In the genomic region with DNA sequence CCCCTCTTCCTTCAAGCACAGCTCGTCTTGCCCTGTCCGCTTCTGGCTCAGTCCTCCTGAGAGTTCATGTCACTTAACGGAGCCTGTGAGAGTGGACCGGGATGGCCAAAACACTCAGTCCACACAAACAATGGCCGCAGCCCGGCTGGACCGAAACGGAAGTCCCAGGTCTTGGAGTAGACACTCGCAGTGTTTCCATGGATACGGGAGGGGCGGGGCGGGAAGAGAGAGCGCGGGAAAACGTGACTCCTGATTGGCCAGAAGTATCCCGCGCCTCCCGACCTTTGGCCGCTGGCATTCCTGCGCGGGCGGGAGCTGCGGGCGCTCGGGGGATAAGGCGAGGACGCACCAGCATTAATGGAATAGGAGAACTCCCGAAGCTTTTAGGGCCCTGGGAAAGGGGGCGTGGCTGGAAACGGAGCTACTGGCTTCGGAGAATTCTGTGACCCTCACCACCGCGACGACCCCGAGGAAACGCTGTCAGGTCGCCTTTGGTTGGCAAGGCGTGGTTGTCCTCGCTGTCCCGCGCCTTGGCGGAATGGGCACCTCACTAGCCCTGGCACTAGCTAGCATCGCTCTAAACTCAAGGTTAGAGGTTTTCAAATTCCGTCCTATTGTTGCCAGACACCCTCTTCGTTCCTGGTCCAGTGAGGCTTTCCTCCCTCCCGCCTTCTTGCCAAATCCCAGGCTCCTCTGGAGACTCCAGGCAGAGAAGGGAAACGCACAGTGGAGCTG, we compare ENCODE assay signal across 1 cellular context.
TF ChIP-seq lines count a peak whose summit lies in the region.

A gene with protein sequence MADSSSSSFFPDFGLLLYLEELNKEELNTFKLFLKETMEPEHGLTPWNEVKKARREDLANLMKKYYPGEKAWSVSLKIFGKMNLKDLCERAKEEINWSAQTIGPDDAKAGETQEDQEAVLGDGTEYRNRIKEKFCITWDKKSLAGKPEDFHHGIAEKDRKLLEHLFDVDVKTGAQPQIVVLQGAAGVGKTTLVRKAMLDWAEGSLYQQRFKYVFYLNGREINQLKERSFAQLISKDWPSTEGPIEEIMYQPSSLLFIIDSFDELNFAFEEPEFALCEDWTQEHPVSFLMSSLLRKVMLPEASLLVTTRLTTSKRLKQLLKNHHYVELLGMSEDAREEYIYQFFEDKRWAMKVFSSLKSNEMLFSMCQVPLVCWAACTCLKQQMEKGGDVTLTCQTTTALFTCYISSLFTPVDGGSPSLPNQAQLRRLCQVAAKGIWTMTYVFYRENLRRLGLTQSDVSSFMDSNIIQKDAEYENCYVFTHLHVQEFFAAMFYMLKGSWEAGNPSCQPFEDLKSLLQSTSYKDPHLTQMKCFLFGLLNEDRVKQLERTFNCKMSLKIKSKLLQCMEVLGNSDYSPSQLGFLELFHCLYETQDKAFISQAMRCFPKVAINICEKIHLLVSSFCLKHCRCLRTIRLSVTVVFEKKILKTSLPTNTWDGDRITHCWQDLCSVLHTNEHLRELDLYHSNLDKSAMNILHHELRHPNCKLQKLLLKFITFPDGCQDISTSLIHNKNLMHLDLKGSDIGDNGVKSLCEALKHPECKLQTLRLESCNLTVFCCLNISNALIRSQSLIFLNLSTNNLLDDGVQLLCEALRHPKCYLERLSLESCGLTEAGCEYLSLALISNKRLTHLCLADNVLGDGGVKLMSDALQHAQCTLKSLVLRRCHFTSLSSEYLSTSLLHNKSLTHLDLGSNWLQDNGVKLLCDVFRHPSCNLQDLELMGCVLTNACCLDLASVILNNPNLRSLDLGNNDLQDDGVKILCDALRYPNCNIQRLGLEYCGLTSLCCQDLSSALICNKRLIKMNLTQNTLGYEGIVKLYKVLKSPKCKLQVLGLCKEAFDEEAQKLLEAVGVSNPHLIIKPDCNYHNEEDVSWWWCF (plus strand): TSS at position 297 of the 735 bp plus-strand sequence. CDS start 18,108 bp downstream, outside the sequence.
A gene (minus strand): TSS at position 164 of the 735 bp plus-strand sequence. CDS start 17,511 bp downstream, outside the sequence.

TF ChIP-seq in HepG2, 621 proteins besides CTCF, POLR2A, EP300 and RAD21 (continued from another document and continues in another):
- TF ChIP-seq, protein P1, sequence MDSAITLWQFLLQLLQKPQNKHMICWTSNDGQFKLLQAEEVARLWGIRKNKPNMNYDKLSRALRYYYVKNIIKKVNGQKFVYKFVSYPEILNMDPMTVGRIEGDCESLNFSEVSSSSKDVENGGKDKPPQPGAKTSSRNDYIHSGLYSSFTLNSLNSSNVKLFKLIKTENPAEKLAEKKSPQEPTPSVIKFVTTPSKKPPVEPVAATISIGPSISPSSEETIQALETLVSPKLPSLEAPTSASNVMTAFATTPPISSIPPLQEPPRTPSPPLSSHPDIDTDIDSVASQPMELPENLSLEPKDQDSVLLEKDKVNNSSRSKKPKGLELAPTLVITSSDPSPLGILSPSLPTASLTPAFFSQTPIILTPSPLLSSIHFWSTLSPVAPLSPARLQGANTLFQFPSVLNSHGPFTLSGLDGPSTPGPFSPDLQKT (CRISPR knock-in tag; IDR thresholded peaks at IDR 0.05; ENCODE audit: borderline replicate concordance): no peak
- TF ChIP-seq ZNF205 (CRISPR knock-in tag; IDR thresholded peaks at IDR 0.05) (0 out of 2 replicates have a peak, but pooled peaks have one; percentile 23), NKX3-1 (CRISPR knock-in tag; IDR thresholded peaks at IDR 0.05) (no peak), TAF1 (CRISPR knock-in tag; IDR thresholded peaks at IDR 0.05) (peak; percentile 58; the same call in 1 of the 2 replicates), ZNF747 (CRISPR knock-in tag; IDR thresholded peaks at IDR 0.05; ENCODE audit: borderline replicate concordance) (no peak), TCF7L2 (IDR thresholded peaks at IDR 0.05; ENCODE audit: low read depth, low read length) (no peak), RNF2 (conservative IDR thresholded peaks at IDR 0.05; ENCODE audit: low read depth) (0 out of 2 replicates have a peak, but pooled peaks have one; percentile 40), SPEN (CRISPR knock-in tag; IDR thresholded peaks at IDR 0.05; ENCODE audit: low read depth) (no peak), ZBTB20 (CRISPR knock-in tag; IDR thresholded peaks at IDR 0.05; ENCODE audit: borderline replicate concordance, low read depth) (no peak), ZNF549 (CRISPR knock-in tag; IDR thresholded peaks at IDR 0.05) (no peak), ZBTB42 (CRISPR knock-in tag; IDR thresholded peaks at IDR 0.05) (no peak), ZMYM4 (CRISPR knock-in tag; IDR thresholded peaks at IDR 0.05) (peak; percentile 77; the same call in 1 of the 2 replicates), ZIK1 (CRISPR knock-in tag; IDR thresholded peaks at IDR 0.05; ENCODE audit: borderline replicate concordance, low read depth) (no peak), ZNF33A (CRISPR knock-in tag; IDR thresholded peaks at IDR 0.05; ENCODE audit: borderline replicate concordance) (no peak), CHD4 (IDR thresholded peaks at IDR 0.05; ENCODE audit: borderline replicate concordance, low read length) (no peak), GATAD2A (CRISPR knock-in tag; IDR thresholded peaks at IDR 0.05) (no peak), GLI4 (CRISPR knock-in tag; IDR thresholded peaks at IDR 0.05; ENCODE audit: borderline replicate concordance) (no peak), NFIC (IDR thresholded peaks at IDR 0.05; ENCODE audit: low read length) (no peak), ZFAT (CRISPR knock-in tag; conservative IDR thresholded peaks at IDR 0.05) (no peak), ZNF326 (CRISPR knock-in tag; IDR thresholded peaks at IDR 0.05; ENCODE audit: borderline replicate concordance) (no peak), SNAPC2 (CRISPR knock-in tag; IDR thresholded peaks at IDR 0.05) (no peak), NCOA5 (CRISPR knock-in tag; IDR thresholded peaks at IDR 0.05) (no peak), RBM39 (IDR thresholded peaks at IDR 0.05; ENCODE audit: low read depth, low read length, poor library complexity, severe bottlenecking) (no peak), MATR3 (CRISPR knock-in tag; IDR thresholded peaks at IDR 0.05) (no peak), ZNF34 (CRISPR knock-in tag; IDR thresholded peaks at IDR 0.05; ENCODE audit: borderline replicate concordance) (no peak)
- TF ChIP-seq, protein P2, sequence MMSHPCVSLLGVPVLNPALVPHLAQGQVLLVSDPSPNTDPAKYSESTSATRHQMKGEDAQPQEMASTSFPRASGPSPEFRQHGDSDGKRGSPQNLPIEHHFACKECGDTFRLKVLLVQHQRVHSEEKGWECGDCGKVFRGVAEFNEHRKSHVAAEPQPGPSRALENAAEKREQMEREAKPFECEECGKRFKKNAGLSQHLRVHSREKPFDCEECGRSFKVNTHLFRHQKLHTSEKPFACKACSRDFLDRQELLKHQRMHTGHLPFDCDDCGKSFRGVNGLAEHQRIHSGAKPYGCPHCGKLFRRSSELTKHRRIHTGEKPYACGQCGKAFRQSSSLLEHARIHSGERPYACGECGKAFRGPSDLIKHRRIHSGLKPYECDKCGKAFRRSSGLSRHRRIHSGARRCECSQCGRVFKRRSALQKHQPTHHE (CRISPR knock-in tag; IDR thresholded peaks at IDR 0.05; ENCODE audit: borderline replicate concordance): no peak
- TF ChIP-seq, protein P3, sequence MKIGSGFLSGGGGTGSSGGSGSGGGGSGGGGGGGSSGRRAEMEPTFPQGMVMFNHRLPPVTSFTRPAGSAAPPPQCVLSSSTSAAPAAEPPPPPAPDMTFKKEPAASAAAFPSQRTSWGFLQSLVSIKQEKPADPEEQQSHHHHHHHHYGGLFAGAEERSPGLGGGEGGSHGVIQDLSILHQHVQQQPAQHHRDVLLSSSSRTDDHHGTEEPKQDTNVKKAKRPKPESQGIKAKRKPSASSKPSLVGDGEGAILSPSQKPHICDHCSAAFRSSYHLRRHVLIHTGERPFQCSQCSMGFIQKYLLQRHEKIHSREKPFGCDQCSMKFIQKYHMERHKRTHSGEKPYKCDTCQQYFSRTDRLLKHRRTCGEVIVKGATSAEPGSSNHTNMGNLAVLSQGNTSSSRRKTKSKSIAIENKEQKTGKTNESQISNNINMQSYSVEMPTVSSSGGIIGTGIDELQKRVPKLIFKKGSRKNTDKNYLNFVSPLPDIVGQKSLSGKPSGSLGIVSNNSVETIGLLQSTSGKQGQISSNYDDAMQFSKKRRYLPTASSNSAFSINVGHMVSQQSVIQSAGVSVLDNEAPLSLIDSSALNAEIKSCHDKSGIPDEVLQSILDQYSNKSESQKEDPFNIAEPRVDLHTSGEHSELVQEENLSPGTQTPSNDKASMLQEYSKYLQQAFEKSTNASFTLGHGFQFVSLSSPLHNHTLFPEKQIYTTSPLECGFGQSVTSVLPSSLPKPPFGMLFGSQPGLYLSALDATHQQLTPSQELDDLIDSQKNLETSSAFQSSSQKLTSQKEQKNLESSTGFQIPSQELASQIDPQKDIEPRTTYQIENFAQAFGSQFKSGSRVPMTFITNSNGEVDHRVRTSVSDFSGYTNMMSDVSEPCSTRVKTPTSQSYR (CRISPR knock-in tag; IDR thresholded peaks at IDR 0.05; ENCODE audit: borderline replicate concordance): no peak
- TF ChIP-seq, protein P4, sequence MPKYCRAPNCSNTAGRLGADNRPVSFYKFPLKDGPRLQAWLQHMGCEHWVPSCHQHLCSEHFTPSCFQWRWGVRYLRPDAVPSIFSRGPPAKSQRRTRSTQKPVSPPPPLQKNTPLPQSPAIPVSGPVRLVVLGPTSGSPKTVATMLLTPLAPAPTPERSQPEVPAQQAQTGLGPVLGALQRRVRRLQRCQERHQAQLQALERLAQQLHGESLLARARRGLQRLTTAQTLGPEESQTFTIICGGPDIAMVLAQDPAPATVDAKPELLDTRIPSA (CRISPR knock-in tag; IDR thresholded peaks at IDR 0.05; ENCODE audit: borderline replicate concordance): no peak
- TF ChIP-seq, protein P5, sequence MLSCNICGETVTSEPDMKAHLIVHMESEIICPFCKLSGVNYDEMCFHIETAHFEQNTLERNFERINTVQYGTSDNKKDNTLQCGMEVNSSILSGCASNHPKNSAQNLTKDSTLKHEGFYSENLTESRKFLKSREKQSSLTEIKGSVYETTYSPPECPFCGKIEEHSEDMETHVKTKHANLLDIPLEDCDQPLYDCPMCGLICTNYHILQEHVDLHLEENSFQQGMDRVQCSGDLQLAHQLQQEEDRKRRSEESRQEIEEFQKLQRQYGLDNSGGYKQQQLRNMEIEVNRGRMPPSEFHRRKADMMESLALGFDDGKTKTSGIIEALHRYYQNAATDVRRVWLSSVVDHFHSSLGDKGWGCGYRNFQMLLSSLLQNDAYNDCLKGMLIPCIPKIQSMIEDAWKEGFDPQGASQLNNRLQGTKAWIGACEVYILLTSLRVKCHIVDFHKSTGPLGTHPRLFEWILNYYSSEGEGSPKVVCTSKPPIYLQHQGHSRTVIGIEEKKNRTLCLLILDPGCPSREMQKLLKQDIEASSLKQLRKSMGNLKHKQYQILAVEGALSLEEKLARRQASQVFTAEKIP (CRISPR knock-in tag; IDR thresholded peaks at IDR 0.05; ENCODE audit: borderline replicate concordance): no peak
- TF ChIP-seq, protein P6, sequence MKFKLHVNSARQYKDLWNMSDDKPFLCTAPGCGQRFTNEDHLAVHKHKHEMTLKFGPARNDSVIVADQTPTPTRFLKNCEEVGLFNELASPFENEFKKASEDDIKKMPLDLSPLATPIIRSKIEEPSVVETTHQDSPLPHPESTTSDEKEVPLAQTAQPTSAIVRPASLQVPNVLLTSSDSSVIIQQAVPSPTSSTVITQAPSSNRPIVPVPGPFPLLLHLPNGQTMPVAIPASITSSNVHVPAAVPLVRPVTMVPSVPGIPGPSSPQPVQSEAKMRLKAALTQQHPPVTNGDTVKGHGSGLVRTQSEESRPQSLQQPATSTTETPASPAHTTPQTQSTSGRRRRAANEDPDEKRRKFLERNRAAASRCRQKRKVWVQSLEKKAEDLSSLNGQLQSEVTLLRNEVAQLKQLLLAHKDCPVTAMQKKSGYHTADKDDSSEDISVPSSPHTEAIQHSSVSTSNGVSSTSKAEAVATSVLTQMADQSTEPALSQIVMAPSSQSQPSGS (CRISPR knock-in tag; IDR thresholded peaks at IDR 0.05): no peak
- TF ChIP-seq, protein P7, sequence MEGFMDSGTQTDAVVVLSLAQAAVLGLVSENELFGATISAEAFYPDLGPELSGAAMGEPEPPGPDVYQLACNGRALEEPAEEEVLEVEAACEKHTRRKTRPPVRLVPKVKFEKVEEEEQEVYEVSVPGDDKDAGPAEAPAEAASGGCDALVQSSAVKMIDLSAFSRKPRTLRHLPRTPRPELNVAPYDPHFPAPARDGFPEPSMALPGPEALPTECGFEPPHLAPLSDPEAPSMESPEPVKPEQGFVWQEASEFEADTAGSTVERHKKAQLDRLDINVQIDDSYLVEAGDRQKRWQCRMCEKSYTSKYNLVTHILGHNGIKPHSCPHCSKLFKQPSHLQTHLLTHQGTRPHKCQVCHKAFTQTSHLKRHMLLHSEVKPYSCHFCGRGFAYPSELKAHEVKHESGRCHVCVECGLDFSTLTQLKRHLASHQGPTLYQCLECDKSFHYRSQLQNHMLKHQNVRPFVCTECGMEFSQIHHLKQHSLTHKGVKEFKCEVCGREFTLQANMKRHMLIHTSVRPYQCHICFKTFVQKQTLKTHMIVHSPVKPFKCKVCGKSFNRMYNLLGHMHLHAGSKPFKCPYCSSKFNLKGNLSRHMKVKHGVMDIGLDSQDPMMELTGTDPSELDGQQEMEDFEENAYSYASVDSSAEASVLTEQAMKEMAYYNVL (CRISPR knock-in tag; IDR thresholded peaks at IDR 0.05; ENCODE audit: borderline replicate concordance): no peak
- TF ChIP-seq, protein P8, sequence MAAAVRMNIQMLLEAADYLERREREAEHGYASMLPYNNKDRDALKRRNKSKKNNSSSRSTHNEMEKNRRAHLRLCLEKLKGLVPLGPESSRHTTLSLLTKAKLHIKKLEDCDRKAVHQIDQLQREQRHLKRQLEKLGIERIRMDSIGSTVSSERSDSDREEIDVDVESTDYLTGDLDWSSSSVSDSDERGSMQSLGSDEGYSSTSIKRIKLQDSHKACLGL (CRISPR knock-in tag; IDR thresholded peaks at IDR 0.05): no peak
- TF ChIP-seq, protein P9, sequence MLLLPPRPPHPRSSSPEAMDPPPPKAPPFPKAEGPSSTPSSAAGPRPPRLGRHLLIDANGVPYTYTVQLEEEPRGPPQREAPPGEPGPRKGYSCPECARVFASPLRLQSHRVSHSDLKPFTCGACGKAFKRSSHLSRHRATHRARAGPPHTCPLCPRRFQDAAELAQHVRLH (CRISPR knock-in tag; IDR thresholded peaks at IDR 0.05; ENCODE audit: borderline replicate concordance, low read depth): peak; percentile 29; the same call in 1 of the 2 replicates
- TF ChIP-seq, protein P10, sequence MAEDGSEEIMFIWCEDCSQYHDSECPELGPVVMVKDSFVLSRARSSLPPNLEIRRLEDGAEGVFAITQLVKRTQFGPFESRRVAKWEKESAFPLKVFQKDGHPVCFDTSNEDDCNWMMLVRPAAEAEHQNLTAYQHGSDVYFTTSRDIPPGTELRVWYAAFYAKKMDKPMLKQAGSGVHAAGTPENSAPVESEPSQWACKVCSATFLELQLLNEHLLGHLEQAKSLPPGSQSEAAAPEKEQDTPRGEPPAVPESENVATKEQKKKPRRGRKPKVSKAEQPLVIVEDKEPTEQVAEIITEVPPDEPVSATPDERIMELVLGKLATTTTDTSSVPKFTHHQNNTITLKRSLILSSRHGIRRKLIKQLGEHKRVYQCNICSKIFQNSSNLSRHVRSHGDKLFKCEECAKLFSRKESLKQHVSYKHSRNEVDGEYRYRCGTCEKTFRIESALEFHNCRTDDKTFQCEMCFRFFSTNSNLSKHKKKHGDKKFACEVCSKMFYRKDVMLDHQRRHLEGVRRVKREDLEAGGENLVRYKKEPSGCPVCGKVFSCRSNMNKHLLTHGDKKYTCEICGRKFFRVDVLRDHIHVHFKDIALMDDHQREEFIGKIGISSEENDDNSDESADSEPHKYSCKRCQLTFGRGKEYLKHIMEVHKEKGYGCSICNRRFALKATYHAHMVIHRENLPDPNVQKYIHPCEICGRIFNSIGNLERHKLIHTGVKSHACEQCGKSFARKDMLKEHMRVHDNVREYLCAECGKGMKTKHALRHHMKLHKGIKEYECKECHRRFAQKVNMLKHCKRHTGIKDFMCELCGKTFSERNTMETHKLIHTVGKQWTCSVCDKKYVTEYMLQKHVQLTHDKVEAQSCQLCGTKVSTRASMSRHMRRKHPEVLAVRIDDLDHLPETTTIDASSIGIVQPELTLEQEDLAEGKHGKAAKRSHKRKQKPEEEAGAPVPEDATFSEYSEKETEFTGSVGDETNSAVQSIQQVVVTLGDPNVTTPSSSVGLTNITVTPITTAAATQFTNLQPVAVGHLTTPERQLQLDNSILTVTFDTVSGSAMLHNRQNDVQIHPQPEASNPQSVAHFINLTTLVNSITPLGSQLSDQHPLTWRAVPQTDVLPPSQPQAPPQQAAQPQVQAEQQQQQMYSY (CRISPR knock-in tag; IDR thresholded peaks at IDR 0.05): peak; percentile 64
